27 cellular contexts compared by ENCODE assay signal in genomic region chr20:62736407-62737071, GRCh38. TPM values are rescaled to one million over a fixed set of nuclear protein-coding genes. Genes with fewer than 3 reads are reported as not detected.
A peak's percentile ranks its signal among the peaks of the same experiment; 100 is the strongest.
DNase-seq lines count a peak whose midpoint lies in the region; ATAC-seq and TF ChIP-seq lines count a peak whose summit lies in the region.
"Had no signal": no experiment of that assay in that cellular context is flagged by ENCODE, and none has a peak within 500 bp of the region (broad histone marks: within the 10 kb centered on the region; RNA-seq: fewer than 3 reads in every experiment).

No MANE protein-coding gene starts in this region.

- TF ChIP-seq CTCF in HEK293 (tag by site-specific recombination; IDR thresholded peaks at IDR 0.05): no peak

- H3K14ac ChIP-seq in neuronal stem cell (ENCODE audit: low read length): no peak overlapping the region

- peak overlapping the region; percentile 35 for H2BK15ac ChIP-seq in neuronal stem cell (ENCODE audit: low read length)

- H3K27me3 Mint-ChIP-seq in activated naive CD4-positive, alpha-beta T cell treated with anti-CD3 and anti-CD28 coated beads, Interleukin-2, amount 10 ng/mL, durations not matched to agents 7 days and 5 days: peaks cover 74% of the 10 kb centered on the region

- DNase-seq in activated naive CD4-positive, alpha-beta T cell treated with anti-CD3 and anti-CD28 coated beads, Interleukin-2, amount 10 ng/mL, durations not matched to agents 7 days and 5 days: peak; percentile 15
- DNase-seq in activated naive CD4-positive, alpha-beta T cell (lab: John Stamatoyannopoulos, UW): no peak
- peak; percentile 96 for DNase-seq in SW480 (ENCODE audit: low spot score)
- DNase-seq in neuronal stem cell (ENCODE audit: low spot score): no peak
- no peak for DNase-seq in COLO668 (lab: John Stamatoyannopoulos, UW; ENCODE audit: unreplicated experiment)
- DNase-seq in hepatic stellate cell (ENCODE audit: low spot score): no peak
- DNase-seq: activated CD4-positive, alpha-beta T cell treated with anti-CD3 and anti-CD28 coated beads, Interleukin-2, amount 50 U/mL, for 4 hours; activated naive CD4-positive, alpha-beta T cell treated with anti-CD3 and anti-CD28 coated beads for 36 hours; caudate nucleus; CD8-positive, alpha-beta T cell; DMS153; NCI-H187 treated with DMSO at 0.1 percent for 48 hours; stimulated activated CD4-positive, alpha-beta T cell treated with anti-CD3 and anti-CD28 coated beads, Interleukin-2, amount 100 ng/mL, for 24 hours; stimulated activated naive CD4-positive, alpha-beta T cell; WERI-Rb-1 had no signal

- H3K4me1 ChIP-seq in HEK293 (ENCODE audit: control insufficient read depth, insufficient read depth, low read length) (no peaks in the 10 kb centered on the region), neuronal stem cell (ENCODE audit: control insufficient read depth in 2 of 2, insufficient read depth in 1 of 2, low read depth in 1 of 2, low read length in 2 of 2) (peaks cover 11 to 13% of the 10 kb centered on the region in 2 donors)
- H3K4me1 ChIP-seq: HAP-1 had no signal

- H3K27me3 ChIP-seq in neuronal stem cell (ENCODE audit: control insufficient read depth in 3 of 3, insufficient read depth in 3 of 3, low read depth in 1 of 3, low read length in 3 of 3): peaks cover 0 to 39% (median 2%) of the 10 kb centered on the region in 3 experiments

- H2AK5ac ChIP-seq in neuronal stem cell (ENCODE audit: low read depth, low read length): no peak overlapping the region

- no peaks in the 10 kb centered on the region for H3K36me3 Mint-ChIP-seq in activated naive CD4-positive, alpha-beta T cell treated with anti-CD3 and anti-CD28 coated beads, Interleukin-2, amount 10 ng/mL, durations not matched to agents 7 days and 5 days
- H3K36me3 Mint-ChIP-seq: CD8-positive, alpha-beta T cell had no signal

- no peaks in the 10 kb centered on the region for H3K79me1 ChIP-seq in neuronal stem cell (ENCODE audit: low read depth, low read length)

- H3K18ac ChIP-seq in neuronal stem cell (ENCODE audit: low read length): no peak overlapping the region

- H3K27ac ChIP-seq in HEK293 (ENCODE audit: extremely low read depth, low read depth, low read length): no peak overlapping the region
- no peak overlapping the region for H3K27ac ChIP-seq in neuronal stem cell (replicated peaks; ENCODE audit: low read length)
- H3K27ac ChIP-seq: KMS-11, SK-N-MC, skin epidermis, thoracic aorta, WERI-Rb-1 had no signal

- H3K4me2 ChIP-seq in neuronal stem cell (ENCODE audit: insufficient read depth, low read length, poor library complexity, severe bottlenecking): no peak overlapping the region
- H3K4me2 ChIP-seq: KMS-11 had no signal

- H3K4me3 Mint-ChIP-seq in activated naive CD4-positive, alpha-beta T cell treated with anti-CD3 and anti-CD28 coated beads, Interleukin-2, amount 10 ng/mL, durations not matched to agents 7 days and 5 days: no peak overlapping the region
- H3K4me3 Mint-ChIP-seq: activated naive CD4-positive, alpha-beta T cell treated with anti-CD3 and anti-CD28 coated beads for 36 hours; CD8-positive, alpha-beta T cell; neural crest cell; T-helper 2 cell treated with Interferon-gamma antibody and Interleukin-4, amounts not matched to agents 5 μg/mL and 100 μg/mL, for 36 hours had no signal

- H4K91ac ChIP-seq in neuronal stem cell (ENCODE audit: low read depth, low read length, poor library complexity): no peak overlapping the region

- H3K9me3 Mint-ChIP-seq in activated naive CD4-positive, alpha-beta T cell treated with anti-CD3 and anti-CD28 coated beads, Interleukin-2, amount 10 ng/mL, durations not matched to agents 7 days and 5 days: no peaks in the 10 kb centered on the region
- H3K9me3 Mint-ChIP-seq: activated naive CD4-positive, alpha-beta T cell treated with anti-CD3 and anti-CD28 coated beads for 36 hours; CD8-positive, alpha-beta T cell; neural crest cell; T-helper 2 cell treated with Interferon-gamma antibody and Interleukin-4, amounts not matched to agents 5 μg/mL and 100 μg/mL, for 36 hours had no signal

- H3K27ac Mint-ChIP-seq in activated naive CD4-positive, alpha-beta T cell treated with anti-CD3 and anti-CD28 coated beads, Interleukin-2, amount 10 ng/mL, durations not matched to agents 7 days and 5 days: no peak overlapping the region
- H3K27ac Mint-ChIP-seq: activated naive CD4-positive, alpha-beta T cell treated with anti-CD3 and anti-CD28 coated beads for 36 hours; CD8-positive, alpha-beta T cell; progenitor cell of endocrine pancreas; T-helper 2 cell treated with Interferon-gamma antibody and Interleukin-4, amounts not matched to agents 5 μg/mL and 100 μg/mL, for 36 hours had no signal

- no peak overlapping the region for H2AFZ ChIP-seq in neuronal stem cell (ENCODE audit: low read length)

- CTCF ChIA-PET in activated naive CD4-positive, alpha-beta T cell treated with anti-CD3 and anti-CD28 coated beads, Interleukin-2, amount 10 ng/mL, durations not matched to agents 7 days and 5 days (lab: Charles Lee): no interaction called here
- CTCF ChIA-PET in HEK293 (lab: Yijun Ruan, JAX): interaction anchor here (0.6 kb wide), 1 partner anchor 10 kb away, joined by 4 read pairs; no protein-coding TSS in a partner anchor

- H3K4me1 Mint-ChIP-seq in activated naive CD4-positive, alpha-beta T cell treated with anti-CD3 and anti-CD28 coated beads, Interleukin-2, amount 10 ng/mL, durations not matched to agents 7 days and 5 days: peaks cover 63% of the 10 kb centered on the region

- H3K9me3 ChIP-seq in HEK293 (ENCODE audit: control insufficient read depth, insufficient read depth, low read depth, low read length): no peaks in the 10 kb centered on the region
- H3K9me3 ChIP-seq in neuronal stem cell (replicated peaks in 1 of 2; ENCODE audit: control insufficient read depth in 2 of 2, insufficient read depth in 1 of 2, low read depth in 1 of 2, low read length in 2 of 2): no peaks in the 10 kb centered on the region
- H3K9me3 ChIP-seq: HAP-1, mucosa of descending colon, thoracic aorta had no signal

- H3K4me3 ChIP-seq in HEK293 (ENCODE audit: low read depth, low read length) (no peak overlapping the region), neuronal stem cell (ENCODE audit: low read length in 2 of 2) (no peak overlapping the region)
- H3K4me3 ChIP-seq: HAP-1, mucosa of descending colon, SK-N-MC, skin epidermis, thoracic aorta had no signal

- WGBS in neuronal stem cell (ENCODE audit: extremely low coverage in 2 of 2, insufficient read length in 2 of 2, insufficient replicate concordance in 1 of 2), 2 donors: no CpG with 5 or more reads among the region's 14 CpGs

- ATAC-seq in GM18867 (IDR thresholded peaks at IDR 0.05; ENCODE audit: unreplicated experiment): no peak
- ATAC-seq: CD8-positive, alpha-beta T cell; mucosa of descending colon had no signal

- H2BK5ac ChIP-seq in neuronal stem cell (ENCODE audit: low read length): peak overlapping the region; percentile 48

- peak overlapping the region; percentile 35 for H3K9ac ChIP-seq in neuronal stem cell (ENCODE audit: low read depth, low read length, poor library complexity)
- H3K9ac ChIP-seq: KMS-11 had no signal

- POLR2A ChIA-PET in HEK293 (lab: Yijun Ruan, JAX): no interaction called here

- H3K4ac ChIP-seq in neuronal stem cell (ENCODE audit: low read length): no peak overlapping the region

- no peak overlapping the region for H4K8ac ChIP-seq in neuronal stem cell (ENCODE audit: low read depth, low read length)

- H2BK120ac ChIP-seq in neuronal stem cell (ENCODE audit: low read depth, low read length): no peak overlapping the region

- no peak overlapping the region for H3K23ac ChIP-seq in neuronal stem cell (ENCODE audit: low read depth, low read length, poor library complexity)

- H2BK12ac ChIP-seq in neuronal stem cell (ENCODE audit: low read length): no peak overlapping the region

- H3K36me3 ChIP-seq in HEK293 (ENCODE audit: control insufficient read depth in 2 of 2, insufficient read depth in 1 of 2, low read length in 2 of 2) (no peaks in the 10 kb centered on the region), neuronal stem cell (replicated peaks in 1 of 2; ENCODE audit: control insufficient read depth in 2 of 2, insufficient read depth in 2 of 2, low read length in 2 of 2) (no peaks in the 10 kb centered on the region)
- H3K36me3 ChIP-seq: HAP-1, thoracic aorta, WERI-Rb-1 had no signal

TF ChIP-seq in HEK293, 187 proteins besides CTCF, POLR2A, EP300 and RAD21 (continues in another document):
- peak; percentile 67; the same call in 1 of the 2 replicates for TF ChIP-seq PRDM10 (tag by site-specific recombination; IDR thresholded peaks at IDR 0.05)

RNA-seq across cellular contexts. Expression of gene NTSR1, which starts 27.9 kb away (rescaled TPM):
- polyA plus RNA-seq in neuronal stem cell (2013, experiment 1 of 2): 0.28 TPM
- 0.21 TPM for polyA plus RNA-seq in neuronal stem cell (2013, experiment 2 of 2)
- polyA plus RNA-seq: aorta had no signal

RNA-seq across cellular contexts. Expression of gene MRGBP, which starts 59.7 kb away (rescaled TPM):
- polyA plus RNA-seq in neuronal stem cell (2013, experiment 1 of 2): 15.5 TPM
- 15.6 TPM for polyA plus RNA-seq in neuronal stem cell (2013, experiment 2 of 2)

Comparison
In these comparisons a context has a peak if more than half of its experiments do, and no peak if none do; other contexts are left out.
1. DNase-seq: peak in activated naive CD4-positive, alpha-beta T cell treated with anti-CD3 and anti-CD28 coated beads, Interleukin-2, amount 10 ng/mL, durations not matched to agents 7 days and 5 days (single experiment) and SW480 (single experiment); none in activated naive CD4-positive, alpha-beta T cell (0 of 4), neuronal stem cell (single experiment), COLO668 (single experiment) and hepatic stellate cell (single experiment).